ENCODE assay signal across 8 cellular contexts in the genomic region with DNA sequence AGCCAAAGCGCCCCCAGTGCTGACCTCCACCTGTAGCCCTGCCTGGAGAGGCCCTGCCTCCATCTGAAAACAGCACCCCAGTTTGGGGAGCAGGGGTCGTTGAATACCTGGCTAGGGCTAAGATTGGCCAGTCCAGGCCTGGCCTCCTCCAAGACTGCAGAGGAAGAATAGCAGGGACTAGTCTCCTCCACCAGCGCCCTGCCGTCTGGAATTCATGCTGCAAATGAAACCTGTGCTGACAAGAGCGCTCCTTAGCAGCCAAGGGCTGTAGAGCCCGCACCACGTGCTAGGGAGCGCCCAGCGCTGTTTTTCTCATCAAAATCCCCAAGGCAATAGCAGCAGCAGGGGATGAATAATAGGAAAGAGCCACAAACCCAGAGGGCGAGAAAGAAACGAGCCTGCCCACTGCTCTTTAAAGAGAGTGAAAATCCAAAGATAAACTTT.
DNase-seq lines count a peak whose midpoint lies in the region; ATAC-seq, FAIRE-seq and TF ChIP-seq lines count a peak whose summit lies in the region.

No MANE protein-coding gene starts in this region.

- H3K4me3 ChIP-seq in muscle layer of duodenum (ENCODE audit: low read depth in 1 of 2, low read length in 2 of 2) = peak overlapping the region; percentile 52 to 63

- H3K36me3 Mint-ChIP-seq in activated T-cell treated with anti-CD3 and anti-CD28 coated beads, Interleukin-2, amount 50 U/mL, for 24 hours (ENCODE audit: low read depth) = no peaks in the 10 kb centered on the region
- H3K36me3 Mint-ChIP-seq in effector memory CD8-positive, alpha-beta T cell (ENCODE audit: insufficient read depth) = peaks cover 2% of the 10 kb centered on the region

- no peak overlapping the region for H3K27ac ChIP-seq in muscle layer of duodenum (ENCODE audit: low read length)

- H3K9me3 ChIP-seq in muscle layer of duodenum (ENCODE audit: control insufficient read depth in 1 of 2, low read length in 2 of 2) = no peaks in the 10 kb centered on the region

- no peaks in the 10 kb centered on the region for H3K36me3 ChIP-seq in muscle layer of duodenum (ENCODE audit: control insufficient read depth in 1 of 2, insufficient read depth in 2 of 2, low read length in 2 of 2)

- peaks cover 58% of the 10 kb centered on the region for H3K27me3 ChIP-seq in muscle layer of duodenum (ENCODE audit: low read depth, low read length)

- no peak for DNase-seq in activated T-cell treated with anti-CD3 and anti-CD28 coated beads, Interleukin-2, amount 50 U/mL, for 24 hours
- no peak for DNase-seq in activated T-cell treated with anti-CD3 and anti-CD28 coated beads, Interleukin-2, amount 50 U/mL, for 1 hour
- DNase-seq in OCI-M1 (lab: John Stamatoyannopoulos, UW) (peak; percentile 36), D721Med (ENCODE audit: insufficient read length, low spot score) (no peak)
- DNase-seq in effector memory CD8-positive, alpha-beta T cell = no peak
- no peak for DNase-seq in stimulated activated CD4-positive, alpha-beta T cell treated with anti-CD3 and anti-CD28 coated beads, Interleukin-12 subunit alpha, Interleukin-12 subunit beta, amount 100 ng/mL, for 4 hours

- no peak for TF ChIP-seq CTCF in D721Med (IDR thresholded peaks at IDR 0.05; ENCODE audit: insufficient read depth, missing control alignments)

- H3K27me3 Mint-ChIP-seq in activated T-cell treated with anti-CD3 and anti-CD28 coated beads, Interleukin-2, amount 50 U/mL, for 24 hours = peaks cover 70% of the 10 kb centered on the region
- peaks cover 81 to 90% of the 10 kb centered on the region in 2 donors for H3K27me3 Mint-ChIP-seq in effector memory CD8-positive, alpha-beta T cell

- ATAC-seq in effector memory CD8-positive, alpha-beta T cell (replicated peaks) = no peak
- ATAC-seq in GM18868 (IDR thresholded peaks at IDR 0.05; ENCODE audit: unreplicated experiment) = no peak

- H3K27ac Mint-ChIP-seq in activated T-cell treated with anti-CD3 and anti-CD28 coated beads, Interleukin-2, amount 50 U/mL, for 24 hours = no peak overlapping the region
- peak overlapping the region in 1 of 2 donors; percentile 81 for H3K27ac Mint-ChIP-seq in effector memory CD8-positive, alpha-beta T cell

- peaks cover 27 to 46% of the 10 kb centered on the region in 2 donors for H3K4me1 ChIP-seq in muscle layer of duodenum (ENCODE audit: control insufficient read depth in 1 of 2, insufficient read depth in 2 of 2, low read length in 2 of 2)

- no peaks in the 10 kb centered on the region for H3K9me3 Mint-ChIP-seq in activated T-cell treated with anti-CD3 and anti-CD28 coated beads, Interleukin-2, amount 50 U/mL, for 24 hours
- H3K9me3 Mint-ChIP-seq in effector memory CD8-positive, alpha-beta T cell = no peaks in the 10 kb centered on the region

- no peak for FAIRE-seq in D721Med (lab: Jason Lieb, UNC)

- H3K4me3 Mint-ChIP-seq in activated T-cell treated with anti-CD3 and anti-CD28 coated beads, Interleukin-2, amount 50 U/mL, for 24 hours = peak overlapping the region; percentile 69
- H3K4me3 Mint-ChIP-seq in effector memory CD8-positive, alpha-beta T cell = peak overlapping the region; percentile 86 to 90

- H3K4me1 Mint-ChIP-seq in activated T-cell treated with anti-CD3 and anti-CD28 coated beads, Interleukin-2, amount 50 U/mL, for 24 hours (ENCODE audit: low read depth) = peaks cover 35% of the 10 kb centered on the region
- peaks cover 24 to 27% of the 10 kb centered on the region in 2 donors for H3K4me1 Mint-ChIP-seq in effector memory CD8-positive, alpha-beta T cell (ENCODE audit: low read depth in 2 of 2)
